In the genomic region with DNA sequence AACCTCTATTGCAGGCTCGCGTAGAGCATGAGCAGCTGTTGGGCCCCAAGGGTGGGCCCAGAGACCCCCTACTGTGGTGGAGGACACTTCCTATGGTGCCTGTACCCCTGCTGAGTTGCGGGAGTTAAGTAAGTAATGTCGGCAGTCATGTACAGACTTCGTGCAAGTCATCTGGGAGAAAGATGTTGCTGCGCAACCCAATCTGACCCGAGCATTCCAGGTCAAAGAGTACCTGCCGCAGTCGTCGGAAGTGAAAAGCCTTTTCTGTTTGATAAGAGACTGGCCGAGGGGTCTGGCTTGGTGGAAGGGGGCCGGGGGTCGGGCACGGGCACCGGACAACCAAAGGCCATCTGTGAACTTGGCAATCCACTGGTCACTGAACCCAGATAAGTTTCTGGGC, we compare ENCODE assay signal across 36 cellular contexts. TPM values are rescaled to one million over a fixed set of nuclear protein-coding genes. Genes with fewer than 3 reads are reported as not detected.
"Had no signal": no experiment of that assay in that cellular context is flagged by ENCODE, and none has a peak within 500 bp of the region (broad histone marks: within the 10 kb centered on the region; RNA-seq: fewer than 3 reads in every experiment).

No MANE protein-coding gene starts in this region.

- H3K9ac ChIP-seq: parathyroid adenoma had no signal

- H3K27me3 ChIP-seq: ovary, testis, tibial artery, transverse colon, upper lobe of left lung, vagina had no signal

- H3K27ac ChIP-seq: ovary, parathyroid adenoma, prostate gland, skin epidermis, spleen, suprapubic skin, testis, tibial artery, transverse colon, upper lobe of left lung, vagina had no signal

- H3K36me3 Mint-ChIP-seq: naive thymus-derived CD8-positive, alpha-beta T cell; natural killer cell treated with Interleukin-12 subunit alpha and Interleukin-12 subunit beta and Interleukin-15 and Interleukin-18, amount 100 ng/mL, for 72 hours; stimulated activated memory B cell treated with anti-CD40 and anti-IgM and Interleukin-4, amounts not matched to agents 10 μg/mL and 1 μg/mL and 100 μg/mL, for 72 hours had no signal

- H3K36me3 ChIP-seq: ovary, prostate gland, spleen, suprapubic skin, tibial artery, transverse colon, upper lobe of left lung, vagina had no signal

- H3K4me1 Mint-ChIP-seq: stimulated activated memory B cell treated with anti-CD40 and anti-IgM and Interleukin-4, amounts not matched to agents 10 μg/mL and 1 μg/mL and 100 μg/mL, for 72 hours; stimulated activated naive CD8-positive, alpha-beta T cell treated with anti-CD3 and anti-CD28 coated beads, Interleukin-15, amount 100 ng/mL, for 72 hours had no signal

- H3K4me1 ChIP-seq: parathyroid adenoma, prostate gland, spleen, suprapubic skin, testis, tibial artery, upper lobe of left lung, vagina had no signal

- ATAC-seq: naive thymus-derived CD8-positive, alpha-beta T cell; natural killer cell treated with Interleukin-12 subunit alpha and Interleukin-12 subunit beta and Interleukin-15 and Interleukin-18, amount 100 ng/mL, for 72 hours; right cardiac atrium; stimulated activated memory B cell treated with anti-CD40 and anti-IgM and Interleukin-4, amounts not matched to agents 10 μg/mL and 1 μg/mL and 100 μg/mL, for 72 hours; stimulated activated naive CD8-positive, alpha-beta T cell treated with anti-CD3 and anti-CD28 coated beads, Interleukin-15, amount 100 ng/mL, for 72 hours; stimulated activated naive CD8-positive, alpha-beta T cell treated with anti-CD3 and anti-CD28 coated beads, Interleukin-15, Interleukin-2, amounts not matched to agents 100 U/mL and 50 U/mL, for 24 hours had no signal

- H3K79me2 ChIP-seq: parathyroid adenoma had no signal

- H3K9me3 ChIP-seq: ovary, prostate gland, spleen, suprapubic skin, testis, tibial artery, transverse colon, upper lobe of left lung, vagina had no signal

- H3K27me3 Mint-ChIP-seq: stimulated activated memory B cell treated with anti-CD40 and anti-IgM and Interleukin-4, amounts not matched to agents 10 μg/mL and 1 μg/mL and 100 μg/mL, for 72 hours had no signal

- H3K27ac Mint-ChIP-seq: natural killer cell treated with Interleukin-12 subunit alpha and Interleukin-12 subunit beta and Interleukin-15 and Interleukin-18, amount 100 ng/mL, for 72 hours; nephron progenitor cell; stimulated activated memory B cell treated with anti-CD40 and anti-IgM and Interleukin-4, amounts not matched to agents 10 μg/mL and 1 μg/mL and 100 μg/mL, for 72 hours; stimulated activated naive CD8-positive, alpha-beta T cell treated with anti-CD3 and anti-CD28 coated beads, Interleukin-15, amount 100 ng/mL, for 72 hours had no signal

- FAIRE-seq: urothelium cell line had no signal

- H3K9me3 Mint-ChIP-seq: naive thymus-derived CD8-positive, alpha-beta T cell; natural killer cell treated with Interleukin-12 subunit alpha and Interleukin-12 subunit beta and Interleukin-15 and Interleukin-18, amount 100 ng/mL, for 72 hours; nephron progenitor cell; neural crest cell; stimulated activated memory B cell treated with anti-CD40 and anti-IgM and Interleukin-4, amounts not matched to agents 10 μg/mL and 1 μg/mL and 100 μg/mL, for 72 hours; stimulated activated naive CD8-positive, alpha-beta T cell treated with anti-CD3 and anti-CD28 coated beads, Interleukin-15, amount 100 ng/mL, for 72 hours had no signal

- H2AFZ ChIP-seq: parathyroid adenoma had no signal

- H3K4me2 ChIP-seq: smooth muscle cell had no signal

- H3K4me3 ChIP-seq: ovary, prostate gland, skin epidermis, smooth muscle cell, spleen, suprapubic skin, tibial artery, transverse colon, upper lobe of left lung, vagina had no signal

- DNase-seq: naive B cell; naive thymus-derived CD8-positive, alpha-beta T cell; occipital lobe; ovary; posterior cingulate gyrus; retina; right cardiac atrium; spleen; stimulated activated CD4-positive, alpha-beta T cell treated with anti-CD3 and anti-CD28 coated beads, Interleukin-12 subunit alpha, Interleukin-12 subunit beta, amount 100 ng/mL, for 4 hours; stimulated activated CD4-positive, alpha-beta T cell treated with anti-CD3 and anti-CD28 coated beads, Interleukin-1b, Interleukin-23, amount 100 ng/mL, for 48 hours; stimulated activated CD4-positive, alpha-beta T cell treated with anti-CD3 and anti-CD28 coated beads, Interleukin-4, amount 100 ng/mL, for 1 hour; stimulated activated CD4-positive, alpha-beta T cell treated with anti-CD3 and anti-CD28 coated beads, Interleukin-4, amount 100 ng/mL, for 4 hours; stimulated activated CD8-positive, alpha-beta memory T cell treated with anti-CD3 and anti-CD28 coated beads, Interleukin-4, amount 100 ng/mL, for 48 hours; stimulated activated naive CD4-positive, alpha-beta T cell; stimulated activated naive CD8-positive, alpha-beta T cell treated with anti-CD3 and anti-CD28 coated beads, Interleukin-15, amount 100 ng/mL, for 72 hours; stimulated activated naive CD8-positive, alpha-beta T cell treated with anti-CD3 and anti-CD28 coated beads, Interleukin-15, Interleukin-2, amounts not matched to agents 100 U/mL and 50 U/mL, for 24 hours; substantia nigra; tibial artery; transverse colon had no signal

- H3K4me3 Mint-ChIP-seq: naive thymus-derived CD8-positive, alpha-beta T cell; natural killer cell treated with Interleukin-12 subunit alpha and Interleukin-12 subunit beta and Interleukin-15 and Interleukin-18, amount 100 ng/mL, for 72 hours; nephron progenitor cell; neural crest cell; stimulated activated memory B cell treated with anti-CD40 and anti-IgM and Interleukin-4, amounts not matched to agents 10 μg/mL and 1 μg/mL and 100 μg/mL, for 72 hours; stimulated activated naive CD8-positive, alpha-beta T cell treated with anti-CD3 and anti-CD28 coated beads, Interleukin-15, amount 100 ng/mL, for 72 hours had no signal

RNA-seq across cellular contexts. Expression of a gene that starts 44.3 kb away (rescaled TPM):
- total RNA-seq: naive thymus-derived CD8-positive, alpha-beta T cell; natural killer cell treated with Interleukin-12 subunit alpha and Interleukin-12 subunit beta and Interleukin-15 and Interleukin-18, amount 100 ng/mL, for 72 hours; neural crest cell; occipital lobe; osteoblast; ovary; prostate gland; pulmonary artery endothelial cell; right cardiac atrium; sciatic nerve; smooth muscle cell; suprapubic skin; transverse colon; upper lobe of left lung; ureter; vagina had no signal
- polyA plus RNA-seq: naive thymus-derived CD8-positive, alpha-beta T cell; ovary; right cardiac atrium; smooth muscle cell had no signal
